ENCODE assay signal across 20 cellular contexts in the genomic region with DNA sequence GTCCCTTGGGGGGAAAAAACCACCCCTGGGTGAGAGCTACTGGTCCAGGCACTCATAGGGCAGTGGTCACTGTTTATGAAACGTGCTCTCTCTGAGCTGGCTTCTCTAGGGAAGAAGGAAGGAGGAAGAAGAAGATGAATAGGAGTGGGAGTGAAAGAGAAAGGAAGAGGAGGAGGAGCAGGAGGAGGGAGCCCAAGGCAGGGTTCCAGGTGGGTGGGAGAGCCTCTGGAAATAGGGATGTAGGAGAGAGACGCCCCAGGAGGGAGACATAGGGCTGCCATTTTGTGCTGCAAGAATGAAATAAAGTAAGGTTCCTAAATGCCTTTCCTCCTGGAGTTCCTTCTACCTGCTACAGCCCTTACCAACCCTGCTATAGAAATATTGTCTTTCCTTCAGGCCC.
DNase-seq lines count a peak whose midpoint lies in the region; ATAC-seq and TF ChIP-seq lines count a peak whose summit lies in the region.
"Had no signal": no experiment of that assay in that cellular context is flagged by ENCODE, and none has a peak within 500 bp of the region (broad histone marks: within the 10 kb centered on the region; RNA-seq: fewer than 3 reads in every experiment).

No MANE protein-coding gene starts in this region.

- DNase-seq in activated CD4-positive, alpha-beta T cell treated with anti-CD3 and anti-CD28 coated beads, Interleukin-2, amount 10 ng/mL, durations not matched to agents 24 days and 14 days: no peak
- no peak for DNase-seq in activated CD4-positive, alpha-beta T cell treated with anti-CD3 and anti-CD28 coated beads for 4 hours
- DNase-seq in caudate nucleus (lab: John Stamatoyannopoulos, UW): peak in 8 of 61 donors; percentile 8 to 24 (median 14)
- no peak for DNase-seq in nephron progenitor cell
- no peak for DNase-seq in CD1c-positive myeloid dendritic cell (ENCODE audit: extremely low spot score)
- DNase-seq in COLO668 (lab: John Stamatoyannopoulos, UW; ENCODE audit: unreplicated experiment): no peak
- DNase-seq: 8988T, AML-193, EL, GF-D8, IMR-90, NCI-H2029, NCI-H2171, NCI-H524 treated with DMSO at 0.1 percent for 48 hours had no signal

- H3K27me3 Mint-ChIP-seq in activated CD4-positive, alpha-beta T cell treated with anti-CD3 and anti-CD28 coated beads, Interleukin-2, amount 10 ng/mL, durations not matched to agents 24 days and 14 days: peaks cover 44% of the 10 kb centered on the region
- peaks cover 72% of the 10 kb centered on the region for H3K27me3 Mint-ChIP-seq in nephron progenitor cell (ENCODE audit: low read depth, poor library complexity)

- peak overlapping the region; percentile 44 for H3K27ac ChIP-seq in caudate nucleus (ENCODE audit: low read depth, low read length)
- no peak overlapping the region for H3K27ac ChIP-seq in parathyroid adenoma
- H3K27ac ChIP-seq: C4-2B, KMS-11 had no signal

- no peaks in the 10 kb centered on the region for H3K27me3 ChIP-seq in parathyroid adenoma (ENCODE audit: control insufficient read depth, insufficient read depth, low read length)

- no peak overlapping the region for H3K9ac ChIP-seq in parathyroid adenoma
- H3K9ac ChIP-seq: KMS-11 had no signal

- no peak overlapping the region for H3K4me3 ChIP-seq in parathyroid adenoma (ENCODE audit: low read depth, low read length)

- H2AFZ ChIP-seq in parathyroid adenoma: peak overlapping the region; percentile 8

- H3K79me2 ChIP-seq in parathyroid adenoma: no peaks in the 10 kb centered on the region

- TF ChIP-seq CTCF in nephron progenitor cell (IDR thresholded peaks at IDR 0.05): no peak
- no peak for TF ChIP-seq CTCF in parathyroid adenoma (IDR thresholded peaks at IDR 0.05)

- no peaks in the 10 kb centered on the region for H3K36me3 ChIP-seq in parathyroid adenoma (ENCODE audit: control insufficient read depth, insufficient read depth, low read length)

- peaks cover 13% of the 10 kb centered on the region for H3K4me1 ChIP-seq in parathyroid adenoma

- no peaks in the 10 kb centered on the region for H3K36me3 Mint-ChIP-seq in activated CD4-positive, alpha-beta T cell treated with anti-CD3 and anti-CD28 coated beads, Interleukin-2, amount 10 ng/mL, durations not matched to agents 24 days and 14 days (ENCODE audit: low read depth)
- H3K36me3 Mint-ChIP-seq in nephron progenitor cell (ENCODE audit: low read depth): no peaks in the 10 kb centered on the region

- intact Hi-C loops in activated CD4-positive, alpha-beta T cell treated with anti-CD3 and anti-CD28 coated beads, Interleukin-2, amount 10 ng/mL, durations not matched to agents 24 days and 14 days (cut with micrococcal nuclease): loop anchor here (5.0 to 10.0 kb wide), 2 partner anchors 65 to 148 kb away; partner anchors contain the start of gene PCDH1

- no peaks in the 10 kb centered on the region for H3K9me3 ChIP-seq in parathyroid adenoma (ENCODE audit: control insufficient read depth, low read length)

- no peak for ATAC-seq in GM19467 (IDR thresholded peaks at IDR 0.05; ENCODE audit: unreplicated experiment)
- ATAC-seq: HCT116, Panc1 had no signal

- no peaks in the 10 kb centered on the region for H3K4me1 Mint-ChIP-seq in activated CD4-positive, alpha-beta T cell treated with anti-CD3 and anti-CD28 coated beads, Interleukin-2, amount 10 ng/mL, durations not matched to agents 24 days and 14 days
- H3K4me1 Mint-ChIP-seq in nephron progenitor cell: peaks cover 31% of the 10 kb centered on the region

- peak overlapping the region; percentile 40 for H3K27ac Mint-ChIP-seq in activated CD4-positive, alpha-beta T cell treated with anti-CD3 and anti-CD28 coated beads, Interleukin-2, amount 10 ng/mL, durations not matched to agents 24 days and 14 days
- H3K27ac Mint-ChIP-seq in nephron progenitor cell: no peak overlapping the region

- no peak overlapping the region for H3K4me3 Mint-ChIP-seq in activated CD4-positive, alpha-beta T cell treated with anti-CD3 and anti-CD28 coated beads, Interleukin-2, amount 10 ng/mL, durations not matched to agents 24 days and 14 days
- peak overlapping the region; percentile 9 for H3K4me3 Mint-ChIP-seq in nephron progenitor cell

- no peak overlapping the region for H3K4me2 ChIP-seq in parathyroid adenoma (ENCODE audit: low read length)
- H3K4me2 ChIP-seq: KMS-11 had no signal

- H3K9me3 Mint-ChIP-seq in activated CD4-positive, alpha-beta T cell treated with anti-CD3 and anti-CD28 coated beads, Interleukin-2, amount 10 ng/mL, durations not matched to agents 24 days and 14 days: no peaks in the 10 kb centered on the region
- no peaks in the 10 kb centered on the region for H3K9me3 Mint-ChIP-seq in nephron progenitor cell
